In the genomic region with DNA sequence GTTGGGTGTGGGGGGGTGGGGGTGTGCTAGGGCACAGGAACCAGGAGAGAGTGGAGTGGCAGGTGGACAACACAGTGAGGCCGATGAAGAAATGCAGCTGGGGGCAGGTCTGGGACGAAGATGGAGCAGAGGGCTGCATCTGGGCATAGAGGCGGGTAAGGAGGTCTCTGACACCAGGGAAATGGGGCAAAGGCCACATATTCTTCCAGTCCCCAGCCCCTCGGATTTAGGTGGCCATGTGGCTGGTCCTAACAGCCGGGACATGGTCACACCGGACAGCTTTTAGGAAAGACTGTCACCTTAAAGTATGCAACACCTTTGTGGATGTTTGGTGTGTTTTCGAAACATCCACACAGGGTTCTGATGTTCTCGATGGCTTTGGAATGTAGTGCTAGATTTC, we compare ENCODE assay signal across 8 cellular contexts. TPM values are rescaled to one million over a fixed set of nuclear protein-coding genes. Genes with fewer than 3 reads are reported as not detected.
"Had no signal": no experiment of that assay in that cellular context is flagged by ENCODE, and none has a peak within 500 bp of the region (broad histone marks: within the 10 kb centered on the region; RNA-seq: fewer than 3 reads in every experiment).

No MANE protein-coding gene starts in this region.

- DNase-seq: GM23248, GOT3, H9, HCEC 1CT, IMR-90, KG1 had no signal

- H3K27ac ChIP-seq: GM23248 had no signal

- H3K4me3 ChIP-seq: GM23248, K562 had no signal

- ATAC-seq: K562 had no signal

- H3K4me3 Mint-ChIP-seq: H9 had no signal

- H3K9me3 Mint-ChIP-seq: H9 had no signal

- H3K27ac Mint-ChIP-seq: H9 had no signal

RNA-seq across cellular contexts. Expression of gene PARVG, which starts 5.0 kb away (rescaled TPM):
- total RNA-seq: GM23248, HT-29, IMR-90 had no signal
- polyA plus RNA-seq: GM23248, IMR-90, K562 had no signal
